Comparison of ENCODE assay signal across 11 cellular contexts in genomic region chr1:198638441-198638840, GRCh38. TPM values are rescaled to one million over a fixed set of nuclear protein-coding genes. Genes with fewer than 3 reads are reported as not detected.
DNase-seq lines count a peak whose midpoint lies in the region; ATAC-seq and TF ChIP-seq lines count a peak whose summit lies in the region.
"Had no signal": no experiment of that assay in that cellular context is flagged by ENCODE, and none has a peak within 500 bp of the region (broad histone marks: within the 10 kb centered on the region; RNA-seq: fewer than 3 reads in every experiment).

No MANE protein-coding gene starts in this region.

- TF ChIP-seq CTCF in upper lobe of right lung (IDR thresholded peaks at IDR 0.05) (no peak), PC-3 (conservative IDR thresholded peaks at IDR 0.05; ENCODE audit: low read depth, low read length) (no peak)

- intact Hi-C loops in activated T-helper 1 cell treated with anti-CD3 and anti-CD28 coated beads, Interleukin-12 subunit alpha, Interleukin-12 subunit beta, Interleukin-2, Interleukin-4 antibody, amounts not matched to agents 30 ng/mL and 10 ng/mL and 1 ng/mL, durations not matched to agents 14 hours and 24 hours and 36 hours (cut with micrococcal nuclease): loop anchor here (1.0 to 5.0 kb wide), 5 partner anchors 17 to 481 kb away; partner anchors contain the start of gene NEK7
- intact Hi-C loops in upper lobe of right lung (cut with DNase I): no loop called here
- intact Hi-C loops in PC-3 (cut with micrococcal nuclease): no loop called here

- H3F3A ChIP-seq in PC-3 (ENCODE audit: low read length, unreplicated experiment): no peaks in the 10 kb centered on the region

- no peaks in the 10 kb centered on the region for H3K79me2 ChIP-seq in PC-3 (ENCODE audit: low read length)

- ATAC-seq in HG03025 (IDR thresholded peaks at IDR 0.05; ENCODE audit: low FRiP score, unreplicated experiment) (peak; percentile 34), upper lobe of right lung (no peak), HG03039 (IDR thresholded peaks at IDR 0.05; ENCODE audit: unreplicated experiment) (no peak), PC-3 (no peak)
- ATAC-seq: body of pancreas had no signal

- no peaks in the 10 kb centered on the region for H3K36me3 ChIP-seq in upper lobe of right lung
- H3K36me3 ChIP-seq in PC-3 (ENCODE audit: low read depth, low read length): no peaks in the 10 kb centered on the region

- H4K20me1 ChIP-seq in PC-3 (ENCODE audit: low read length): no peaks in the 10 kb centered on the region

- no peaks in the 10 kb centered on the region for H3K27me3 ChIP-seq in upper lobe of right lung
- no peaks in the 10 kb centered on the region for H3K27me3 ChIP-seq in PC-3 (ENCODE audit: low read length)
- H3K27me3 ChIP-seq: body of pancreas had no signal

- no peak overlapping the region for H3K4me2 ChIP-seq in PC-3 (ENCODE audit: low read length)

- no peak overlapping the region for H2AFZ ChIP-seq in PC-3 (ENCODE audit: low read length)

- H3K4me1 Mint-ChIP-seq in activated naive CD4-positive, alpha-beta T cell treated with anti-CD3 and anti-CD28 coated beads, Interleukin-2, amount 10 ng/mL, durations not matched to agents 7 days and 5 days: peaks cover 51% of the 10 kb centered on the region
- peaks cover 54% of the 10 kb centered on the region for H3K4me1 Mint-ChIP-seq in activated T-helper 1 cell treated with anti-CD3 and anti-CD28 coated beads, Interleukin-12 subunit alpha, Interleukin-12 subunit beta, Interleukin-2, Interleukin-4 antibody, amounts not matched to agents 30 ng/mL and 10 ng/mL and 1 ng/mL, durations not matched to agents 14 hours and 24 hours and 36 hours (ENCODE audit: low read depth)

- DNase-seq in activated naive CD4-positive, alpha-beta T cell treated with anti-CD3 and anti-CD28 coated beads, Interleukin-2, amount 10 ng/mL, durations not matched to agents 7 days and 5 days: no peak
- DNase-seq in activated naive CD4-positive, alpha-beta T cell (lab: John Stamatoyannopoulos, UW): no peak
- DNase-seq in activated T-helper 1 cell treated with anti-CD3 and anti-CD28 coated beads, Interleukin-12 subunit alpha, Interleukin-12 subunit beta, Interleukin-2, Interleukin-4 antibody, amounts not matched to agents 30 ng/mL and 10 ng/mL and 1 ng/mL, durations not matched to agents 14 hours and 24 hours and 36 hours (ENCODE audit: low spot score): no peak
- DNase-seq in upper lobe of right lung: no peak
- no peak for DNase-seq in PC-3
- no peak for DNase-seq in NCI-H2171 (lab: John Stamatoyannopoulos, UW)
- DNase-seq: NCI-H1105 treated with DMSO at 0.1 percent for 48 hours had no signal

- H3K9ac ChIP-seq in PC-3 (ENCODE audit: low read length): no peak overlapping the region

- POLR2A ChIA-PET in PC-3 (lab: Charles Lee; ENCODE audit: unreplicated experiment): no interaction called here

- no TSS peak for BruUV-seq in PC-3 (replicated peaks; lab: Mats Ljungman, UMichigan)

- peak overlapping the region; percentile 97 for H3K27ac Mint-ChIP-seq in activated naive CD4-positive, alpha-beta T cell treated with anti-CD3 and anti-CD28 coated beads, Interleukin-2, amount 10 ng/mL, durations not matched to agents 7 days and 5 days
- H3K27ac Mint-ChIP-seq in activated T-helper 1 cell treated with anti-CD3 and anti-CD28 coated beads, Interleukin-12 subunit alpha, Interleukin-12 subunit beta, Interleukin-2, Interleukin-4 antibody, amounts not matched to agents 30 ng/mL and 10 ng/mL and 1 ng/mL, durations not matched to agents 14 hours and 24 hours and 36 hours: peak overlapping the region; percentile 95

- peaks cover 4% of the 10 kb centered on the region for H3K9me3 Mint-ChIP-seq in activated naive CD4-positive, alpha-beta T cell treated with anti-CD3 and anti-CD28 coated beads, Interleukin-2, amount 10 ng/mL, durations not matched to agents 7 days and 5 days
- peaks cover 6% of the 10 kb centered on the region for H3K9me3 Mint-ChIP-seq in activated T-helper 1 cell treated with anti-CD3 and anti-CD28 coated beads, Interleukin-12 subunit alpha, Interleukin-12 subunit beta, Interleukin-2, Interleukin-4 antibody, amounts not matched to agents 30 ng/mL and 10 ng/mL and 1 ng/mL, durations not matched to agents 14 hours and 24 hours and 36 hours

- CTCF ChIA-PET in activated naive CD4-positive, alpha-beta T cell treated with anti-CD3 and anti-CD28 coated beads, Interleukin-2, amount 10 ng/mL, durations not matched to agents 7 days and 5 days (lab: Charles Lee): interaction anchor here (1.0 to 8.2 kb wide), 3 partner anchors 8 to 48 kb away, joined by 3 to 80 read pairs (median 4); no protein-coding TSS in a partner anchor
- CTCF ChIA-PET in PC-3 (lab: Charles Lee): no interaction called here

- peaks cover 40% of the 10 kb centered on the region for H3K36me3 Mint-ChIP-seq in activated naive CD4-positive, alpha-beta T cell treated with anti-CD3 and anti-CD28 coated beads, Interleukin-2, amount 10 ng/mL, durations not matched to agents 7 days and 5 days
- peaks cover 34% of the 10 kb centered on the region for H3K36me3 Mint-ChIP-seq in activated T-helper 1 cell treated with anti-CD3 and anti-CD28 coated beads, Interleukin-12 subunit alpha, Interleukin-12 subunit beta, Interleukin-2, Interleukin-4 antibody, amounts not matched to agents 30 ng/mL and 10 ng/mL and 1 ng/mL, durations not matched to agents 14 hours and 24 hours and 36 hours (ENCODE audit: low read depth)

- H3K4me1 ChIP-seq in upper lobe of right lung: no peaks in the 10 kb centered on the region
- H3K4me1 ChIP-seq in PC-3 (ENCODE audit: insufficient read depth, low read length): peaks cover 13% of the 10 kb centered on the region
- H3K4me1 ChIP-seq: body of pancreas had no signal

- H3K9me2 ChIP-seq in PC-3 (replicated peaks; ENCODE audit: low read length): no peaks in the 10 kb centered on the region

- no peaks in the 10 kb centered on the region for H3K27me3 Mint-ChIP-seq in activated naive CD4-positive, alpha-beta T cell treated with anti-CD3 and anti-CD28 coated beads, Interleukin-2, amount 10 ng/mL, durations not matched to agents 7 days and 5 days
- no peaks in the 10 kb centered on the region for H3K27me3 Mint-ChIP-seq in activated T-helper 1 cell treated with anti-CD3 and anti-CD28 coated beads, Interleukin-12 subunit alpha, Interleukin-12 subunit beta, Interleukin-2, Interleukin-4 antibody, amounts not matched to agents 30 ng/mL and 10 ng/mL and 1 ng/mL, durations not matched to agents 14 hours and 24 hours and 36 hours (ENCODE audit: insufficient read depth)

- H3K4me3 Mint-ChIP-seq in activated naive CD4-positive, alpha-beta T cell treated with anti-CD3 and anti-CD28 coated beads, Interleukin-2, amount 10 ng/mL, durations not matched to agents 7 days and 5 days: peak overlapping the region; percentile 92
- H3K4me3 Mint-ChIP-seq in activated T-helper 1 cell treated with anti-CD3 and anti-CD28 coated beads, Interleukin-12 subunit alpha, Interleukin-12 subunit beta, Interleukin-2, Interleukin-4 antibody, amounts not matched to agents 30 ng/mL and 10 ng/mL and 1 ng/mL, durations not matched to agents 14 hours and 24 hours and 36 hours: peak overlapping the region; percentile 92

- H3K4me3 ChIP-seq in upper lobe of right lung (peak overlapping the region; percentile 47), PC-3 (ENCODE audit: low read length) (no peak overlapping the region)
- H3K4me3 ChIP-seq: body of pancreas had no signal

- peak overlapping the region; percentile 88 for H3K27ac ChIP-seq in upper lobe of right lung
- H3K27ac ChIP-seq in PC-3 (ENCODE audit: low read length): no peak overlapping the region

- H3K9me3 ChIP-seq in upper lobe of right lung (no peaks in the 10 kb centered on the region), PC-3 (ENCODE audit: low read length) (no peaks in the 10 kb centered on the region)
- H3K9me3 ChIP-seq: body of pancreas had no signal

RNA-seq across cellular contexts. Expression of gene PTPRC, which starts 0.4 kb away (rescaled TPM):
- 512 and 516 TPM in 2 replicates for total RNA-seq in activated T-helper 1 cell treated with anti-CD3 and anti-CD28 coated beads, Interleukin-12 subunit alpha, Interleukin-12 subunit beta, Interleukin-2, Interleukin-4 antibody, amounts not matched to agents 30 ng/mL and 10 ng/mL and 1 ng/mL, durations not matched to agents 14 hours and 24 hours and 36 hours
- total RNA-seq in upper lobe of right lung (127 TPM), PC-3 (2014; rRNA removed) (0.11 TPM in 1 of 2 replicates, not detected in the other)
- total RNA-seq: glomerular endothelial cell had no signal

Comparison
In these comparisons a context has a peak if more than half of its experiments do, and no peak if none do; other contexts are left out.
1. RNA of gene PTPRC, which starts 0.4 kb away (total RNA-seq): 512 to 516 TPM in activated T-helper 1 cell treated with anti-CD3 and anti-CD28 coated beads, Interleukin-12 subunit alpha, Interleukin-12 subunit beta, Interleukin-2, Interleukin-4 antibody, amounts not matched to agents 30 ng/mL and 10 ng/mL and 1 ng/mL, durations not matched to agents 14 hours and 24 hours and 36 hours and 127 TPM in upper lobe of right lung (single experiment); 0.11 TPM in PC-3; every median in the first group is over 100 times any median in the second.